Comparison of ENCODE assay signal across 8 cellular contexts in the genomic region with DNA sequence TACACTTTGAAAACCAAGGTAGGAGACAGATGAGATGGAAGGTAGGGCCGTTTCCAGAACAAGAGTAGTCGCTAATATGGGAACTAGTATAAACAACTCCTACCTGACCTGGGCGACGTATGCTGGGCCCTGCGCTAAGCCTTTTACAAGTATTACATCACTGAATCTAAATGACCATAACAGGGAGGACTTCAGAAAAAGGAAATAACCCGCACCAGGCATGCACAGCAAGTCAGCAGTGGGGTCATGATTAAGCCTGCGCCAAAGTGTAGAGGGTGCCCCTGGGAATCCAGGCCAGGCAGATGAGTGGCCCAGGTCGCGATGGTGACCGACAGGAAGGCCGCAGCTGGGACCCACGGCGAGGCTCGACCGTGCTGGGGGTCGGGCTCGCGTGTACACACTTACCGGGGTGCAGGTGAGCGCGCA. TPM values are rescaled to one million over a fixed set of nuclear protein-coding genes. Genes with fewer than 3 reads are reported as not detected.
DNase-seq lines count a peak whose midpoint lies in the region; ATAC-seq lines count a peak whose summit lies in the region.

No MANE protein-coding gene starts in this region.

- DNase-seq in CD1c-positive myeloid dendritic cell (ENCODE audit: extremely low spot score) (peak; percentile 40), NCI-H1105 treated with DMSO at 0.1 percent for 48 hours (lab: John Stamatoyannopoulos, UW) (no peak), GOT3 (lab: John Stamatoyannopoulos, UW) (no peak)
- DNase-seq in activated CD4-positive, alpha-beta memory T cell treated with anti-CD3 and anti-CD28 coated beads for 36 hours: no peak
- no peak for DNase-seq in stimulated activated naive B cell treated with anti-CD40 and anti-IgM and Interleukin-4, amounts not matched to agents 10 μg/mL and 1 μg/mL and 100 μg/mL, for 72 hours

- H3K27me3 Mint-ChIP-seq in activated CD4-positive, alpha-beta memory T cell treated with anti-CD3 and anti-CD28 coated beads for 36 hours: no peaks in the 10 kb centered on the region
- H3K27me3 Mint-ChIP-seq in stimulated activated naive B cell treated with anti-CD40 and anti-IgM and Interleukin-4, amounts not matched to agents 10 μg/mL and 1 μg/mL and 100 μg/mL, for 72 hours: no peaks in the 10 kb centered on the region

- ATAC-seq in HG02852 (IDR thresholded peaks at IDR 0.05; ENCODE audit: unreplicated experiment) (peak; percentile 11), GM18519 (IDR thresholded peaks at IDR 0.05; ENCODE audit: low FRiP score, unreplicated experiment) (no peak)
- ATAC-seq in stimulated activated naive B cell treated with anti-CD40 and anti-IgM and Interleukin-4, amounts not matched to agents 10 μg/mL and 1 μg/mL and 100 μg/mL, for 72 hours (replicated peaks): peak in 1 of 2 donors; percentile 5

- peaks cover 33% of the 10 kb centered on the region for H3K4me1 Mint-ChIP-seq in activated CD4-positive, alpha-beta memory T cell treated with anti-CD3 and anti-CD28 coated beads for 36 hours (ENCODE audit: low read depth)
- peaks cover 22 to 30% of the 10 kb centered on the region in 2 donors for H3K4me1 Mint-ChIP-seq in stimulated activated naive B cell treated with anti-CD40 and anti-IgM and Interleukin-4, amounts not matched to agents 10 μg/mL and 1 μg/mL and 100 μg/mL, for 72 hours

- peak overlapping the region; percentile 96 for H3K4me3 Mint-ChIP-seq in activated CD4-positive, alpha-beta memory T cell treated with anti-CD3 and anti-CD28 coated beads for 36 hours
- H3K4me3 Mint-ChIP-seq in stimulated activated naive B cell treated with anti-CD40 and anti-IgM and Interleukin-4, amounts not matched to agents 10 μg/mL and 1 μg/mL and 100 μg/mL, for 72 hours: peak overlapping the region; percentile 93 to 96

- intact Hi-C loops in activated CD4-positive, alpha-beta memory T cell treated with anti-CD3 and anti-CD28 coated beads for 36 hours (cut with micrococcal nuclease): loop anchor here (1.0 to 10.0 kb wide), 8 partner anchors 20 to 468 kb away; a partner anchor contains a TSS

- peak overlapping the region; percentile 94 for H3K27ac Mint-ChIP-seq in activated CD4-positive, alpha-beta memory T cell treated with anti-CD3 and anti-CD28 coated beads for 36 hours
- H3K27ac Mint-ChIP-seq in stimulated activated naive B cell treated with anti-CD40 and anti-IgM and Interleukin-4, amounts not matched to agents 10 μg/mL and 1 μg/mL and 100 μg/mL, for 72 hours: peak overlapping the region; percentile 98

- CTCF ChIA-PET in activated CD4-positive, alpha-beta memory T cell treated with anti-CD3 and anti-CD28 coated beads for 36 hours (lab: Charles Lee): interaction anchor here (0.6 to 1.5 kb wide), 5 partner anchors 110 to 170 kb away, joined by 4 to 6 read pairs (median 4); a partner anchor contains a TSS

- H3K9me3 Mint-ChIP-seq in activated CD4-positive, alpha-beta memory T cell treated with anti-CD3 and anti-CD28 coated beads for 36 hours: no peaks in the 10 kb centered on the region
- no peaks in the 10 kb centered on the region for H3K9me3 Mint-ChIP-seq in stimulated activated naive B cell treated with anti-CD40 and anti-IgM and Interleukin-4, amounts not matched to agents 10 μg/mL and 1 μg/mL and 100 μg/mL, for 72 hours

- POLR2A ChIA-PET in activated CD4-positive, alpha-beta memory T cell treated with anti-CD3 and anti-CD28 coated beads for 36 hours (lab: Charles Lee): interaction anchor here (0.6 to 2.0 kb wide), 10 partner anchors 9 to 237 kb away, joined by 3 to 9 read pairs (median 4); a partner anchor contains a TSS

- H3K4me3 ChIP-seq in iPS-11a (ENCODE audit: low read depth, low read length): peak overlapping the region; percentile 98

- peaks cover 25% of the 10 kb centered on the region for H3K36me3 Mint-ChIP-seq in activated CD4-positive, alpha-beta memory T cell treated with anti-CD3 and anti-CD28 coated beads for 36 hours
- H3K36me3 Mint-ChIP-seq in stimulated activated naive B cell treated with anti-CD40 and anti-IgM and Interleukin-4, amounts not matched to agents 10 μg/mL and 1 μg/mL and 100 μg/mL, for 72 hours: peaks cover 19 to 27% of the 10 kb centered on the region in 2 donors

RNA-seq across cellular contexts. Expression of a gene that starts 0.6 kb away (rescaled TPM):
- total RNA-seq in activated CD4-positive, alpha-beta memory T cell treated with anti-CD3 and anti-CD28 coated beads for 36 hours: 10 to 100 TPM; 66.6 to 69.2 TPM

RNA-seq across cellular contexts. Expression of a gene that starts 5.8 kb away (rescaled TPM):
- 10 to 100 TPM; 76.0 to 77.0 TPM for total RNA-seq in activated CD4-positive, alpha-beta memory T cell treated with anti-CD3 and anti-CD28 coated beads for 36 hours

RNA-seq across cellular contexts. Expression of a gene that starts 19.4 kb away (rescaled TPM):
- total RNA-seq in activated CD4-positive, alpha-beta memory T cell treated with anti-CD3 and anti-CD28 coated beads for 36 hours: 10 to 100 TPM; 78.6 to 79.4 TPM

RNA-seq across cellular contexts. Expression of a gene that starts 34.9 kb away (rescaled TPM):
- 10 to 100 TPM; 32.5 to 33.1 TPM for total RNA-seq in activated CD4-positive, alpha-beta memory T cell treated with anti-CD3 and anti-CD28 coated beads for 36 hours

RNA-seq across cellular contexts. Expression of a gene that starts 44.4 kb away (rescaled TPM):
- total RNA-seq in activated CD4-positive, alpha-beta memory T cell treated with anti-CD3 and anti-CD28 coated beads for 36 hours: 10 to 100 TPM; 44.9 to 45.7 TPM
